ENCODE assay signal across 10 cellular contexts in the genomic region with DNA sequence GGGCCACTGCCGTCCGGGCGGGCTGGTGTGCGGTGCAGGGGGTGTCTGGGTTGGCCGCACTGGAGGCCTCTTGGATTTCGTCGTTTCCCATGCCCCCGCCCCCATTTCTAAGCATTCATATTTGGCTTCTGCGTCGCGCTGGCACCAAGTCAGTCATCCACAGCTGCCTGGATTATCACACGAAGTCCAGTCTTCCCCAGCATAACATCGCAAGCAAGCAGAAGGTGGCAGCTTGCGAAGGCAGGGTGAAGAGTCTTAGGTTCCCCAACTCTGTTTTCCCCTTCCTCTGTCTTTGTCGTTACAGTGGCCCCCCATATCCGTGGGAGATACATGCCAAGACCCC. TPM values are rescaled to one million over a fixed set of nuclear protein-coding genes. Genes with fewer than 3 reads are reported as not detected.
DNase-seq lines count a peak whose midpoint lies in the region; ATAC-seq and TF ChIP-seq lines count a peak whose summit lies in the region.
"Had no signal": no experiment of that assay in that cellular context is flagged by ENCODE, and none has a peak within 500 bp of the region (broad histone marks: within the 10 kb centered on the region; RNA-seq: fewer than 3 reads in every experiment).

No MANE protein-coding gene starts in this region.

- 18 to 22% methylated on average over 3 to 5 of the region's 16 CpGs for WGBS in gastroesophageal sphincter (ENCODE audit: low coverage in 1 of 2), 2 donors

- H3K4me1 ChIP-seq in A673 (ENCODE audit: insufficient read depth, low read length, poor library complexity, severe bottlenecking) (no peaks in the 10 kb centered on the region), gastroesophageal sphincter (peaks cover 0 to 13% (median 0%) of the 10 kb centered on the region in 3 donors)

- ATAC-seq in gastroesophageal sphincter: no peak

- peaks cover 42% of the 10 kb centered on the region for H3K27me3 ChIP-seq in A673 (replicated peaks; ENCODE audit: insufficient read depth, low read depth, low read length, poor library complexity)
- H3K27me3 ChIP-seq in gastroesophageal sphincter: no peaks in the 10 kb centered on the region

- intact Hi-C loops in A673 (cut with micrococcal nuclease; ENCODE audit: unreplicated experiment): no loop called here

- no TSS peak for BruUV-seq in A673 (replicated peaks; lab: Mats Ljungman, UMichigan)

- no peaks in the 10 kb centered on the region for H3K36me3 ChIP-seq in A673 (ENCODE audit: insufficient read depth, low read length, poor library complexity, severe bottlenecking)
- H3K36me3 ChIP-seq in gastroesophageal sphincter: no peaks in the 10 kb centered on the region

- peak overlapping the region; percentile 34 for H3K4me3 ChIP-seq in A673 (ENCODE audit: low read depth, low read length, poor library complexity, severe bottlenecking)
- peak overlapping the region; percentile 34 to 51 for H3K4me3 ChIP-seq in gastroesophageal sphincter

- no peak overlapping the region for H3K27ac Mint-ChIP-seq in osteocyte (ENCODE audit: unreplicated experiment)

- no peaks in the 10 kb centered on the region for H3K36me3 Mint-ChIP-seq in osteocyte (ENCODE audit: unreplicated experiment)

- DNase-seq in A673 (ENCODE audit: low spot score): no peak
- no peak for DNase-seq in osteocyte (ENCODE audit: extremely low spot score, unreplicated experiment)
- no peak for DNase-seq in effector CD4-positive, alpha-beta T cell
- no peak for DNase-seq in activated CD8-positive, alpha-beta memory T cell treated with anti-CD3 and anti-CD28 coated beads, Interleukin-2, amount 50 U/mL, for 48 hours
- no peak for DNase-seq in mucosa of gallbladder (ENCODE audit: low spot score)
- no peak for DNase-seq in activated gamma-delta T cell (lab: John Stamatoyannopoulos, UW)
- DNase-seq: AML-193, T-helper 2 cell had no signal

- H3K4me3 Mint-ChIP-seq in osteocyte (ENCODE audit: unreplicated experiment): peak overlapping the region; percentile 60

- TF ChIP-seq POLR2A in gastroesophageal sphincter (IDR thresholded peaks at IDR 0.05): no peak

- H3K4me1 Mint-ChIP-seq in osteocyte (ENCODE audit: unreplicated experiment): peaks cover 11% of the 10 kb centered on the region

- CTCF ChIA-PET in A673 (lab: Charles Lee): no interaction called here

- H3K9me3 ChIP-seq in A673 (ENCODE audit: low read depth, low read length, poor library complexity, severe bottlenecking) (no peaks in the 10 kb centered on the region), gastroesophageal sphincter (no peaks in the 10 kb centered on the region)

- no peak for TF ChIP-seq EP300 in gastroesophageal sphincter (IDR thresholded peaks at IDR 0.05)

- no peak for TF ChIP-seq CTCF in A673 (conservative IDR thresholded peaks at IDR 0.05; ENCODE audit: low read depth, low read length)
- no peak for TF ChIP-seq CTCF in VCaP (conservative IDR thresholded peaks at IDR 0.05)
- TF ChIP-seq CTCF in gastroesophageal sphincter (IDR thresholded peaks at IDR 0.05): no peak
- no peak for TF ChIP-seq CTCF in osteocyte (IDR thresholded peaks at IDR 0.05)

- H3K9me3 Mint-ChIP-seq in osteocyte (ENCODE audit: unreplicated experiment): no peaks in the 10 kb centered on the region

- H3K27ac ChIP-seq in A673 (ENCODE audit: low read depth, low read length, poor library complexity, severe bottlenecking): no peak overlapping the region
- peak overlapping the region; percentile 14; the same call in 1 of the 2 replicates for H3K27ac ChIP-seq in VCaP
- H3K27ac ChIP-seq in gastroesophageal sphincter: peak overlapping the region in 1 of 4 donors; percentile 57

- peaks cover 6% of the 10 kb centered on the region for H3K27me3 Mint-ChIP-seq in osteocyte (ENCODE audit: unreplicated experiment)

- POLR2A ChIA-PET in A673 (lab: Charles Lee; ENCODE audit: low non-redundant PET): no interaction called here

RNA-seq across cellular contexts. Expression of a gene that starts 43.5 kb away (rescaled TPM):
- 62.0 and 64.4 TPM in 2 replicates for total RNA-seq in A673 (2021)
- 10 to 100 TPM; 54.9 to 97.1 (median 72.2) TPM for total RNA-seq in gastroesophageal sphincter
- 49.5 and 51.8 TPM in 2 replicates for total RNA-seq in osteocyte
- 54.5 TPM for total RNA-seq in mucosa of gallbladder
